ENCODE assay signal across 18 cellular contexts in genomic region chr13:48888613-48889012, GRCh38.
DNase-seq lines count a peak whose midpoint lies in the region; ATAC-seq and TF ChIP-seq lines count a peak whose summit lies in the region.
"Had no signal": no experiment of that assay in that cellular context is flagged by ENCODE, and none has a peak within 500 bp of the region (broad histone marks: within the 10 kb centered on the region; RNA-seq: fewer than 3 reads in every experiment).

No MANE protein-coding gene starts in this region.

- no peak for TF ChIP-seq POLR2A in adrenal gland (IDR thresholded peaks at IDR 0.05)

- H3K27ac ChIP-seq in adrenal gland (no peak overlapping the region), left ventricle myocardium inferior (replicated peaks) (no peak overlapping the region)
- H3K27ac ChIP-seq: BLaER1, C4-2B had no signal

- intact Hi-C loops in adrenal gland (cut with DNase I) (no loop called here), sciatic nerve (cut with DNase I) (no loop called here), left ventricle myocardium inferior (cut with micrococcal nuclease) (no loop called here)

- H3K9me3 Mint-ChIP-seq in immature natural killer cell = no peaks in the 10 kb centered on the region
- H3K9me3 Mint-ChIP-seq: CD8-positive, alpha-beta T cell; GM23338; H9 had no signal

- TF ChIP-seq CTCF in adrenal gland (IDR thresholded peaks at IDR 0.05) (no peak), left ventricle myocardium inferior (IDR thresholded peaks at IDR 0.05; ENCODE audit: borderline replicate concordance) (no peak)

- ATAC-seq in sciatic nerve = peak; percentile 65
- ATAC-seq: CD8-positive, alpha-beta T cell; GM12878; GM23338; HCT116 had no signal

- peaks cover 0 to 2% (median 0%) of the 10 kb centered on the region in 3 donors for H3K27me3 Mint-ChIP-seq in immature natural killer cell (ENCODE audit: low read depth in 3 of 3)
- H3K27me3 Mint-ChIP-seq: B cell; CD4-positive, CD25-positive, alpha-beta regulatory T cell had no signal

- H3K36me3 ChIP-seq in adrenal gland (replicated peaks in 1 of 2) (no peaks in the 10 kb centered on the region), left ventricle myocardium inferior (no peaks in the 10 kb centered on the region)
- H3K36me3 ChIP-seq: BLaER1 had no signal

- H3K4me3 ChIP-seq in adrenal gland (no peak overlapping the region), left ventricle myocardium inferior (no peak overlapping the region)
- H3K4me3 ChIP-seq: BLaER1, GM12878, GM23338 had no signal

- H3K9me3 ChIP-seq in adrenal gland (replicated peaks in 1 of 3) = no peaks in the 10 kb centered on the region
- no peaks in the 10 kb centered on the region for H3K9me3 ChIP-seq in left ventricle myocardium inferior (replicated peaks)
- H3K9me3 ChIP-seq: BLaER1, Caco-2 had no signal

- no peak overlapping the region for H3K27ac Mint-ChIP-seq in immature natural killer cell
- H3K27ac Mint-ChIP-seq: B cell; CD4-positive, CD25-positive, alpha-beta regulatory T cell; CD8-positive, alpha-beta T cell; GM23338; H9 had no signal

- H3K27me3 ChIP-seq in adrenal gland = no peaks in the 10 kb centered on the region
- no peaks in the 10 kb centered on the region for H3K27me3 ChIP-seq in left ventricle myocardium inferior (ENCODE audit: low read depth)
- H3K27me3 ChIP-seq: BLaER1 had no signal

- DNase-seq in adrenal gland (peak; percentile 28 to 80 (median 53)), midbrain (lab: John Stamatoyannopoulos, UW) (peak; percentile 6), sciatic nerve (ENCODE audit: low spot score) (no peak), immature natural killer cell (no peak), UCSD-AML1 (lab: John Stamatoyannopoulos, UW; ENCODE audit: unreplicated experiment) (no peak), left ventricle myocardium inferior (no peak)
- DNase-seq: Caco-2; CD4-positive, CD25-positive, alpha-beta regulatory T cell; CD8-positive, alpha-beta T cell; DMS153; DND-41; H9 had no signal

- no peak overlapping the region for H3K4me3 Mint-ChIP-seq in immature natural killer cell
- H3K4me3 Mint-ChIP-seq: B cell; CD4-positive, CD25-positive, alpha-beta regulatory T cell; CD8-positive, alpha-beta T cell; GM23338; H9 had no signal

- H3K4me1 ChIP-seq in adrenal gland (replicated peaks in 1 of 2) (peaks cover 7 to 37% of the 10 kb centered on the region in 2 donors), left ventricle myocardium inferior (peaks cover 7% of the 10 kb centered on the region)
- H3K4me1 ChIP-seq: BLaER1, Caco-2 had no signal

- no peaks in the 10 kb centered on the region for H3K4me1 Mint-ChIP-seq in immature natural killer cell
- H3K4me1 Mint-ChIP-seq: B cell had no signal

- H3K36me3 Mint-ChIP-seq in immature natural killer cell = no peaks in the 10 kb centered on the region
- H3K36me3 Mint-ChIP-seq: CD4-positive, CD25-positive, alpha-beta regulatory T cell; CD8-positive, alpha-beta T cell had no signal

- 47 to 65% (median 58%) methylated on average over 5 of the region's 5 CpGs for WGBS in adrenal gland, 4 donors

Comparison
In these comparisons a context has a peak if more than half of its experiments do, and no peak if none do; other contexts are left out.
1. DNase-seq: peak in adrenal gland (7 of 7) and midbrain (single experiment); none in sciatic nerve (single experiment), immature natural killer cell (0 of 3), UCSD-AML1 (single experiment) and left ventricle myocardium inferior (single experiment).